Comparison of ENCODE assay signal across 1 cellular context in genomic region chr1:159207774-159208459, GRCh38.
TF ChIP-seq lines count a peak whose summit lies in the region.

No MANE protein-coding gene starts in this region.

TF ChIP-seq in K562, 482 proteins besides CTCF, POLR2A, EP300 and RAD21 (continues in another document):
- TF ChIP-seq NR2C1 (IDR thresholded peaks at IDR 0.05) = no peak
- TF ChIP-seq NR2C1 (tag; IDR thresholded peaks at IDR 0.05) = no peak
- no peak for TF ChIP-seq TAF15 (IDR thresholded peaks at IDR 0.05; ENCODE audit: low read depth, low read length)
- 0 out of 2 replicates have a peak, but pooled peaks have one; percentile 23 for TF ChIP-seq SMAD4 (CRISPR knock-in tag; conservative IDR thresholded peaks at IDR 0.05)
- TF ChIP-seq ZNF121 (CRISPR knock-in tag; conservative IDR thresholded peaks at IDR 0.05) = no peak
- no peak for TF ChIP-seq FOXP4 (CRISPR knock-in tag; IDR thresholded peaks at IDR 0.05; ENCODE audit: borderline replicate concordance)
- no peak for TF ChIP-seq ZBTB26 (CRISPR knock-in tag; IDR thresholded peaks at IDR 0.05)
- no peak for TF ChIP-seq RBM34 (IDR thresholded peaks at IDR 0.05; ENCODE audit: borderline replicate concordance, insufficient read depth, low read length)
- TF ChIP-seq MYC (IDR thresholded peaks at IDR 0.05; ENCODE audit: low read depth, low read length) = no peak
- TF ChIP-seq MYC (CRISPR knock-in tag; IDR thresholded peaks at IDR 0.05; ENCODE audit: borderline replicate concordance, low read depth) = no peak
- no peak for TF ChIP-seq MYBL2 (IDR thresholded peaks at IDR 0.05; ENCODE audit: low read depth)
- no peak for TF ChIP-seq MYBL2 (CRISPR knock-in tag; IDR thresholded peaks at IDR 0.05; ENCODE audit: borderline replicate concordance)
- no peak for TF ChIP-seq HOXB6 (CRISPR knock-in tag; IDR thresholded peaks at IDR 0.05; ENCODE audit: borderline replicate concordance)
- TF ChIP-seq NCOA6 (IDR thresholded peaks at IDR 0.05) = no peak
- no peak for TF ChIP-seq GATA2 (CRISPR knock-in tag; IDR thresholded peaks at IDR 0.05)
- TF ChIP-seq PREB (CRISPR knock-in tag; IDR thresholded peaks at IDR 0.05) = no peak
- no peak for TF ChIP-seq NR4A1 (CRISPR knock-in tag; IDR thresholded peaks at IDR 0.05)
- TF ChIP-seq NR4A1 (tag; IDR thresholded peaks at IDR 0.05) = no peak
- no peak for TF ChIP-seq NFRKB (IDR thresholded peaks at IDR 0.05; ENCODE audit: low read depth)
- TF ChIP-seq RREB1 (CRISPR knock-in tag; IDR thresholded peaks at IDR 0.05) = no peak
- no peak for TF ChIP-seq JUND (IDR thresholded peaks at IDR 0.05; ENCODE audit: borderline replicate concordance, low read depth, low read length)
- no peak for TF ChIP-seq JUND (tag; IDR thresholded peaks at IDR 0.05; ENCODE audit: borderline replicate concordance, low read depth, low read length)
- TF ChIP-seq RFX1 (IDR thresholded peaks at IDR 0.05) = peak; percentile 65
- TF ChIP-seq REST (CRISPR knock-in tag; IDR thresholded peaks at IDR 0.05; ENCODE audit: low read depth) = peak; percentile 92
- TF ChIP-seq CBX2 (IDR thresholded peaks at IDR 0.05; ENCODE audit: insufficient read depth, low read length, poor library complexity, severe bottlenecking) = no peak
- TF ChIP-seq IRF9 (tag; IDR thresholded peaks at IDR 0.05) = no peak
- no peak for TF ChIP-seq CCAR2 (IDR thresholded peaks at IDR 0.05; ENCODE audit: low read depth, low read length)
- TF ChIP-seq ZNF175 (CRISPR knock-in tag; IDR thresholded peaks at IDR 0.05; ENCODE audit: low read depth) = 0 out of 2 replicates have a peak, but pooled peaks have one; percentile 34
- TF ChIP-seq ZBTB34 (CRISPR knock-in tag; IDR thresholded peaks at IDR 0.05) = no peak
- TF ChIP-seq ATF4 (CRISPR knock-in tag; IDR thresholded peaks at IDR 0.05) = 0 out of 2 replicates have a peak, but pooled peaks have one; percentile 9
- peak; percentile 69; the same call in 1 of the 2 replicates for TF ChIP-seq MIER1 (IDR thresholded peaks at IDR 0.05; ENCODE audit: low read depth)
- TF ChIP-seq MAFK (IDR thresholded peaks at IDR 0.05; ENCODE audit: low read length) = no peak
- TF ChIP-seq XRCC4 (IDR thresholded peaks at IDR 0.05; ENCODE audit: extremely low read depth, insufficient read depth, insufficient read length) = no peak
- TF ChIP-seq U2AF2 (optimal IDR thresholded peaks at IDR 0.05; ENCODE audit: low read depth, low read length) = no peak
- TF ChIP-seq FOS (IDR thresholded peaks at IDR 0.05; ENCODE audit: extremely low read depth, insufficient read length) = no peak
- no peak for TF ChIP-seq NFIC (IDR thresholded peaks at IDR 0.05)
- peak; percentile 32; the same call in 1 of the 2 replicates for TF ChIP-seq CXXC5 (CRISPR knock-in tag; IDR thresholded peaks at IDR 0.05)
- peak; percentile 14; the same call in 1 of the 2 replicates for TF ChIP-seq GABPA (tag; conservative IDR thresholded peaks at IDR 0.05; ENCODE audit: low read depth)
- peak; percentile 90 for TF ChIP-seq ZNF589 (CRISPR knock-in tag; IDR thresholded peaks at IDR 0.05; ENCODE audit: low read depth)
- no peak for TF ChIP-seq HBP1 (CRISPR knock-in tag; IDR thresholded peaks at IDR 0.05)
- no peak for TF ChIP-seq ZNF263 (CRISPR knock-in tag; IDR thresholded peaks at IDR 0.05; ENCODE audit: borderline replicate concordance)
- TF ChIP-seq POU5F1 (IDR thresholded peaks at IDR 0.05; ENCODE audit: borderline replicate concordance, low read depth, low read length, partially characterized antibody) = no peak
- 0 out of 2 replicates have a peak, but pooled peaks have one; percentile 23 for TF ChIP-seq MECOM (CRISPR knock-in tag; IDR thresholded peaks at IDR 0.05)
- TF ChIP-seq ZC3H4 (CRISPR knock-in tag; IDR thresholded peaks at IDR 0.05; ENCODE audit: borderline replicate concordance) = no peak
- TF ChIP-seq ZKSCAN3 (CRISPR knock-in tag; IDR thresholded peaks at IDR 0.05) = no peak
- no peak for TF ChIP-seq DACH1 (IDR thresholded peaks at IDR 0.05; ENCODE audit: partially characterized antibody)
- TF ChIP-seq GABPB2 (CRISPR knock-in tag; conservative IDR thresholded peaks at IDR 0.05) = no peak
